2 cellular contexts compared by ENCODE assay signal in the genomic region with DNA sequence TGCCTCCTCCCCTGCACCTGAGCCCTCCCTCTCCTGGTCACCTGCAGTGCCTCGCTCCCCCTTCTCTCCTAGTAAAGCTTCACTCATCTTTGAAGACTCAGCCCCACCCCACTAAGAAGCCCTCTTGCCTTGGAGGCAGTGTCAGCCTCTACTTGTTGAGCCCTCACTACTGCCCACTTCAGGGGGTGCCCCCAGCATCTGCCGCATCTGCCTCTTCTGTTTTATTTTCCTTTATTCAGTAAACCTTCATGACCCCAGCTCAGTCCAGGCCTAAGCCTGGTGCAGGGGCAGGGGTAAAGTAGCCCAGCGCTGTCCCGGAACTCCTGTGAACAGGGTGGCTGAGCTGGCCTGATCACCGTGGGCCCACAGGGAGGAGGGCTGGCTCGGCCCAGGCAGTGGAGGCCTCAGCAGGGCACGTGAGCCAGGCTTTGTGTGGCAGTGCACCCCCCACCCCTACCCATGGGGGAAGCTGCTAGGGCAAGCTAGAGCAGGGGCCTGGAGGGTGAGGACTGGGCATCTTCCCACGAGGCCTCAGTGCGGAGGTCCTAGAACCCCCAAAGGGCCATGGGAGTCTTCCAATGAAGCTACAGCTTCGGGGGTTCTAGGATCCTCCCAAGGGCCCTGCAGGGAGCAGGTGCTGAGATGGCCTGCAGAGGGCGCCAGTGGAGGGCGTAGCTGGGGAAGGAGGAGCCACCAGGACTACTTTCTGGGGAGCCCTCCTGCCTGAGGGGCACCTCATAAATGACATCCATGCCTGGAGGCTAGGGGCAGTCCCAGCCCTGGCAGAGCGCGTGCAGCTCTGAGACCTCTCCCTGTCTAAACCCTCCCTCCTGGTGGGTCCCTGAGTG.
TF ChIP-seq lines count a peak whose summit lies in the region.

No MANE protein-coding gene starts in this region.

TF ChIP-seq in K562, 482 proteins besides CTCF, POLR2A, EP300 and RAD21:
- TF ChIP-seq, protein P1, sequence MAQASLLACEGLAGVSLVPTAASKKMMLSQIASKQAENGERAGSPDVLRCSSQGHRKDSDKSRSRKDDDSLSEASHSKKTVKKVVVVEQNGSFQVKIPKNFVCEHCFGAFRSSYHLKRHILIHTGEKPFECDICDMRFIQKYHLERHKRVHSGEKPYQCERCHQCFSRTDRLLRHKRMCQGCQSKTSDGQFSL (CRISPR knock-in tag; IDR thresholded peaks at IDR 0.05): peak; percentile 93
- TF ChIP-seq, protein P1 (tag; IDR thresholded peaks at IDR 0.05): peak in 1 of 2 experiments; percentile 65; a peak in 2 of 4 replicates
- TF ChIP-seq BHLHE40 (IDR thresholded peaks at IDR 0.05; ENCODE audit: low read length): 0 out of 2 replicates have a peak, but pooled peaks have one; percentile 12
- 0 out of 4 replicates have a peak, but pooled peaks of 1 of the 2 experiments have one; percentile 26 for TF ChIP-seq MAZ (CRISPR knock-in tag; conservative IDR thresholded peaks at IDR 0.05 in 1 of 2, IDR thresholded peaks at IDR 0.05 in 1 of 2)
- peak; percentile 45; the same call in 1 of the 2 replicates for TF ChIP-seq STAG1 (CRISPR knock-in tag; IDR thresholded peaks at IDR 0.05; ENCODE audit: borderline replicate concordance)
- TF ChIP-seq ZBTB7A (IDR thresholded peaks at IDR 0.05; ENCODE audit: borderline replicate concordance, control insufficient read depth, low read depth, low read length): 0 out of 2 replicates have a peak, but pooled peaks have one; percentile 18
- TF ChIP-seq MYC (IDR thresholded peaks at IDR 0.05; ENCODE audit: low read depth, low read length): no peak
- no peak for TF ChIP-seq MYC (CRISPR knock-in tag; IDR thresholded peaks at IDR 0.05; ENCODE audit: borderline replicate concordance, low read depth)
- TF ChIP-seq ZFP1 (CRISPR knock-in tag; IDR thresholded peaks at IDR 0.05): no peak
- TF ChIP-seq, protein P2, sequence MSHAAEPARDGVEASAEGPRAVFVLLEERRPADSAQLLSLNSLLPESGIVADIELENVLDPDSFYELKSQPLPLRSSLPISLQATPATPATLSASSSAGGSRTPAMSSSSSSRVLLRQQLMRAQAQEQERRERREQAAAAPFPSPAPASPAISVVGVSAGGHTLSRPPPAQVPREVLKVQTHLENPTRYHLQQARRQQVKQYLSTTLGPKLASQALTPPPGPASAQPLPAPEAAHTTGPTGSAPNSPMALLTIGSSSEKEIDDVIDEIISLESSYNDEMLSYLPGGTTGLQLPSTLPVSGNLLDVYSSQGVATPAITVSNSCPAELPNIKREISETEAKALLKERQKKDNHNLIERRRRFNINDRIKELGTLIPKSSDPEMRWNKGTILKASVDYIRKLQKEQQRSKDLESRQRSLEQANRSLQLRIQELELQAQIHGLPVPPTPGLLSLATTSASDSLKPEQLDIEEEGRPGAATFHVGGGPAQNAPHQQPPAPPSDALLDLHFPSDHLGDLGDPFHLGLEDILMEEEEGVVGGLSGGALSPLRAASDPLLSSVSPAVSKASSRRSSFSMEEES (CRISPR knock-in tag; IDR thresholded peaks at IDR 0.05): no peak
- no peak for TF ChIP-seq DMBX1 (CRISPR knock-in tag; IDR thresholded peaks at IDR 0.05; ENCODE audit: borderline replicate concordance)
- TF ChIP-seq, protein P3, sequence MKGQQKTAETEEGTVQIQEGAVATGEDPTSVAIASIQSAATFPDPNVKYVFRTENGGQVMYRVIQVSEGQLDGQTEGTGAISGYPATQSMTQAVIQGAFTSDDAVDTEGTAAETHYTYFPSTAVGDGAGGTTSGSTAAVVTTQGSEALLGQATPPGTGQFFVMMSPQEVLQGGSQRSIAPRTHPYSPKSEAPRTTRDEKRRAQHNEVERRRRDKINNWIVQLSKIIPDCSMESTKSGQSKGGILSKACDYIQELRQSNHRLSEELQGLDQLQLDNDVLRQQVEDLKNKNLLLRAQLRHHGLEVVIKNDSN (CRISPR knock-in tag; IDR thresholded peaks at IDR 0.05): 0 out of 2 replicates have a peak, but pooled peaks have one; percentile 32
- TF ChIP-seq SMC3 (conservative IDR thresholded peaks at IDR 0.05; ENCODE audit: insufficient read depth, low read depth, low read length): 0 out of 2 replicates have a peak, but pooled peaks have one; percentile 22
- TF ChIP-seq POLR2G (IDR thresholded peaks at IDR 0.05; ENCODE audit: low read depth, low read length): 0 out of 2 replicates have a peak, but pooled peaks have one; percentile 39
- TF ChIP-seq, protein P4, sequence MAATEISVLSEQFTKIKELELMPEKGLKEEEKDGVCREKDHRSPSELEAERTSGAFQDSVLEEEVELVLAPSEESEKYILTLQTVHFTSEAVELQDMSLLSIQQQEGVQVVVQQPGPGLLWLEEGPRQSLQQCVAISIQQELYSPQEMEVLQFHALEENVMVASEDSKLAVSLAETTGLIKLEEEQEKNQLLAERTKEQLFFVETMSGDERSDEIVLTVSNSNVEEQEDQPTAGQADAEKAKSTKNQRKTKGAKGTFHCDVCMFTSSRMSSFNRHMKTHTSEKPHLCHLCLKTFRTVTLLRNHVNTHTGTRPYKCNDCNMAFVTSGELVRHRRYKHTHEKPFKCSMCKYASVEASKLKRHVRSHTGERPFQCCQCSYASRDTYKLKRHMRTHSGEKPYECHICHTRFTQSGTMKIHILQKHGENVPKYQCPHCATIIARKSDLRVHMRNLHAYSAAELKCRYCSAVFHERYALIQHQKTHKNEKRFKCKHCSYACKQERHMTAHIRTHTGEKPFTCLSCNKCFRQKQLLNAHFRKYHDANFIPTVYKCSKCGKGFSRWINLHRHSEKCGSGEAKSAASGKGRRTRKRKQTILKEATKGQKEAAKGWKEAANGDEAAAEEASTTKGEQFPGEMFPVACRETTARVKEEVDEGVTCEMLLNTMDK (IDR thresholded peaks at IDR 0.05; ENCODE audit: borderline replicate concordance, insufficient read depth, low read depth, low read length, poor library complexity, severe bottlenecking): peak; percentile 58
- TF ChIP-seq, protein P5, sequence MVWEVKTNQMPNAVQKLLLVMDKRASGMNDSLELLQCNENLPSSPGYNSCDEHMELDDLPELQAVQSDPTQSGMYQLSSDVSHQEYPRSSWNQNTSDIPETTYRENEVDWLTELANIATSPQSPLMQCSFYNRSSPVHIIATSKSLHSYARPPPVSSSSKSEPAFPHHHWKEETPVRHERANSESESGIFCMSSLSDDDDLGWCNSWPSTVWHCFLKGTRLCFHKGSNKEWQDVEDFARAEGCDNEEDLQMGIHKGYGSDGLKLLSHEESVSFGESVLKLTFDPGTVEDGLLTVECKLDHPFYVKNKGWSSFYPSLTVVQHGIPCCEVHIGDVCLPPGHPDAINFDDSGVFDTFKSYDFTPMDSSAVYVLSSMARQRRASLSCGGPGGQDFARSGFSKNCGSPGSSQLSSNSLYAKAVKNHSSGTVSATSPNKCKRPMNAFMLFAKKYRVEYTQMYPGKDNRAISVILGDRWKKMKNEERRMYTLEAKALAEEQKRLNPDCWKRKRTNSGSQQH (CRISPR knock-in tag; IDR thresholded peaks at IDR 0.05): no peak
- 0 out of 2 replicates have a peak, but pooled peaks have one; percentile 16 for TF ChIP-seq MTA3 (IDR thresholded peaks at IDR 0.05; ENCODE audit: borderline replicate concordance)
TF ChIP-seq in K562: peak in this region for 10.

TF ChIP-seq in HepG2, 621 proteins besides CTCF, POLR2A, EP300 and RAD21:
- peak; percentile 10 for TF ChIP-seq AGO2 (optimal IDR thresholded peaks at IDR 0.05; ENCODE audit: low read depth, low read length)
- TF ChIP-seq, protein P1 (CRISPR knock-in tag; IDR thresholded peaks at IDR 0.05): peak; percentile 49; the same call in 1 of the 2 replicates
- TF ChIP-seq ZNF20 (CRISPR knock-in tag; IDR thresholded peaks at IDR 0.05): no peak
- 0 out of 2 replicates have a peak, but pooled peaks have one; percentile 27 for TF ChIP-seq ZNF263 (CRISPR knock-in tag; IDR thresholded peaks at IDR 0.05)
TF ChIP-seq in HepG2: peak in this region for 3.
